22 cellular contexts compared by ENCODE assay signal in the genomic region with DNA sequence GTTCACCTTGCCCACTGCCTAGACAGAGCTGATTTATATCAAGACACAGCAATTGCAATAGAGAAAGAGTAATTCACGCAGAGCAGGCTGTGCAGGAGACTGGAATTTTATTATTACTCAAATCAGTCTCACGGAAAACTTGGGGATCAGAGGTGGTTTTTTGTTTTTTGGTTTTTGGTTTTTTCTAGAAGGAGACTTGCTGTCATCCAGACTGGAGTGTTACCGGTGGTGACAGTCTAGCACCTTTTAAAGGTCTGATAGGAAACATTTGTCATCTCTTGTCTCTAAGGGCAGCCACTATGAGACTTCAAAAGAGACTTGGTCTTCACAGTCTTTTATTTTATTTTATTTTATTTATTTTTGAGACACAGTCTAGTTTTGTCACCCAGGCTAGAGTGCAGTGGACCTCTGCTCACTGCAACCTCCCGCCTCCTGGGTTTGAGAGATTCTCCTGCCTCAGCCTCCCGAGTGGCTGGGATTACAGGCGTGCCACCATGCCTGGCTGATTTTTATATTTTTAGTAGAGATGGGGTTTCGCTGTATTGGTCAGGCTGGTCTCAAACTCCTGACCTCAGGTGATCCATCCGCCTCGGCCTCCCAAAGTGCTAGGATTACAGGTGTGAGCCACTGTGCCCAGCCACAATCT. TPM values are rescaled to one million over a fixed set of nuclear protein-coding genes. Genes with fewer than 3 reads are reported as not detected.
DNase-seq lines count a peak whose midpoint lies in the region; ATAC-seq and TF ChIP-seq lines count a peak whose summit lies in the region.
"Had no signal": no experiment of that assay in that cellular context is flagged by ENCODE, and none has a peak within 500 bp of the region (broad histone marks: within the 10 kb centered on the region; RNA-seq: fewer than 3 reads in every experiment).

No MANE protein-coding gene starts in this region.

- peaks cover 58% of the 10 kb centered on the region for H3K4me1 Mint-ChIP-seq in activated T-cell treated with anti-CD3 and anti-CD28 coated beads, Interleukin-2, amount 50 U/mL, for 4 hours (ENCODE audit: low read depth)
- peaks cover 40 to 48% (median 40%) of the 10 kb centered on the region in 3 donors for H3K4me1 Mint-ChIP-seq in IgD-negative memory B cell
- peaks cover 46% of the 10 kb centered on the region for H3K4me1 Mint-ChIP-seq in activated naive CD8-positive, alpha-beta T cell (ENCODE audit: low read depth)
- peaks cover 59% of the 10 kb centered on the region for H3K4me1 Mint-ChIP-seq in stimulated activated effector memory CD8-positive, alpha-beta T cell treated with anti-CD3 and anti-CD28 coated beads, Interleukin-12 subunit alpha, Interleukin-12 subunit beta, amount 100 ng/mL, for 72 hours

- no peaks in the 10 kb centered on the region for H3K27me3 Mint-ChIP-seq in activated T-cell treated with anti-CD3 and anti-CD28 coated beads, Interleukin-2, amount 50 U/mL, for 4 hours (ENCODE audit: low read depth)
- H3K27me3 Mint-ChIP-seq in IgD-negative memory B cell, result peaks cover 3% of the 10 kb centered on the region
- H3K27me3 Mint-ChIP-seq in activated naive CD8-positive, alpha-beta T cell, result no peaks in the 10 kb centered on the region

- TF ChIP-seq CTCF in upper lobe of left lung (IDR thresholded peaks at IDR 0.05), result no peak

- no peak overlapping the region for H3K27ac ChIP-seq in upper lobe of left lung
- H3K27ac ChIP-seq: esophagus muscularis mucosa, HL-60 had no signal

- no peak for DNase-seq in activated T-cell treated with anti-CD3 and anti-CD28 coated beads, Interleukin-2, amount 50 U/mL, for 4 hours
- no peak for DNase-seq in activated T-cell treated with anti-CD3 and anti-CD28 coated beads, Interleukin-2, amount 50 U/mL, for 48 hours
- DNase-seq in stimulated activated effector memory CD8-positive, alpha-beta T cell treated with anti-CD3 and anti-CD28 coated beads, Interleukin-12 subunit alpha, Interleukin-12 subunit beta, amount 100 ng/mL, for 72 hours (ENCODE audit: low spot score in 2 of 2), result peak in 1 of 2 donors; percentile 70
- no peak for DNase-seq in upper lobe of left lung
- no peak for DNase-seq in Right ventricle myocardium superior
- DNase-seq: ACHN; amniotic stem cell; EL; left colon; midbrain; NCI-H187; NK-92 treated with Interleukin-12 subunit alpha and Interleukin-12 subunit beta, amount 100 ng/mL, for 24 hours; stimulated activated naive CD4-positive, alpha-beta T cell; SW 1271; trophoblast cell had no signal

- no peak overlapping the region for H3K4me3 ChIP-seq in upper lobe of left lung
- H3K4me3 ChIP-seq: esophagus muscularis mucosa had no signal

- 73 to 83% methylated on average over 9 of the region's 9 CpGs for WGBS in upper lobe of left lung, 2 donors

- no peaks in the 10 kb centered on the region for H3K4me1 ChIP-seq in upper lobe of left lung
- H3K4me1 ChIP-seq: esophagus muscularis mucosa had no signal

- TF ChIP-seq EP300 in upper lobe of left lung (IDR thresholded peaks at IDR 0.05), result no peak

- no peaks in the 10 kb centered on the region for H3K36me3 ChIP-seq in upper lobe of left lung
- H3K36me3 ChIP-seq: esophagus muscularis mucosa had no signal

- no peaks in the 10 kb centered on the region for H3K27me3 ChIP-seq in upper lobe of left lung

- no peaks in the 10 kb centered on the region for H3K9me3 ChIP-seq in upper lobe of left lung
- H3K9me3 ChIP-seq: esophagus muscularis mucosa had no signal

- no peak for TF ChIP-seq POLR2A in upper lobe of left lung (IDR thresholded peaks at IDR 0.05)

- intact Hi-C loops in Right ventricle myocardium superior (cut with DNase I), result no loop called here

- H3K4me3 Mint-ChIP-seq in activated T-cell treated with anti-CD3 and anti-CD28 coated beads, Interleukin-2, amount 50 U/mL, for 4 hours, result no peak overlapping the region
- H3K4me3 Mint-ChIP-seq in IgD-negative memory B cell, result peak overlapping the region in 3 of 4 donors; percentile 38 to 86 (median 85)
- peak overlapping the region; percentile 1 for H3K4me3 Mint-ChIP-seq in activated naive CD8-positive, alpha-beta T cell
- H3K4me3 Mint-ChIP-seq in stimulated activated effector memory CD8-positive, alpha-beta T cell treated with anti-CD3 and anti-CD28 coated beads, Interleukin-12 subunit alpha, Interleukin-12 subunit beta, amount 100 ng/mL, for 72 hours, result peak overlapping the region; percentile 63

- H3K27ac Mint-ChIP-seq in IgD-negative memory B cell, result peak overlapping the region; percentile 30 to 95 (median 89)
- H3K27ac Mint-ChIP-seq in activated naive CD8-positive, alpha-beta T cell, result peak overlapping the region; percentile 92
- peak overlapping the region; percentile 98 for H3K27ac Mint-ChIP-seq in stimulated activated effector memory CD8-positive, alpha-beta T cell treated with anti-CD3 and anti-CD28 coated beads, Interleukin-12 subunit alpha, Interleukin-12 subunit beta, amount 100 ng/mL, for 72 hours

- no peaks in the 10 kb centered on the region for H3K36me3 Mint-ChIP-seq in activated T-cell treated with anti-CD3 and anti-CD28 coated beads, Interleukin-2, amount 50 U/mL, for 4 hours (ENCODE audit: insufficient read depth)
- no peaks in the 10 kb centered on the region for H3K36me3 Mint-ChIP-seq in IgD-negative memory B cell
- no peaks in the 10 kb centered on the region for H3K36me3 Mint-ChIP-seq in activated naive CD8-positive, alpha-beta T cell
- peaks cover 24% of the 10 kb centered on the region for H3K36me3 Mint-ChIP-seq in stimulated activated effector memory CD8-positive, alpha-beta T cell treated with anti-CD3 and anti-CD28 coated beads, Interleukin-12 subunit alpha, Interleukin-12 subunit beta, amount 100 ng/mL, for 72 hours

- H3K9me3 Mint-ChIP-seq in activated T-cell treated with anti-CD3 and anti-CD28 coated beads, Interleukin-2, amount 50 U/mL, for 4 hours, result no peaks in the 10 kb centered on the region
- no peaks in the 10 kb centered on the region for H3K9me3 Mint-ChIP-seq in IgD-negative memory B cell
- no peaks in the 10 kb centered on the region for H3K9me3 Mint-ChIP-seq in activated naive CD8-positive, alpha-beta T cell (ENCODE audit: low read depth)
- H3K9me3 Mint-ChIP-seq in stimulated activated effector memory CD8-positive, alpha-beta T cell treated with anti-CD3 and anti-CD28 coated beads, Interleukin-12 subunit alpha, Interleukin-12 subunit beta, amount 100 ng/mL, for 72 hours, result no peaks in the 10 kb centered on the region

- peak; percentile 32 to 44 for ATAC-seq in activated T-cell treated with anti-CD3 and anti-CD28 coated beads, Interleukin-2, amount 50 U/mL, for 4 hours
- peak; percentile 57 for ATAC-seq in stimulated activated effector memory CD8-positive, alpha-beta T cell treated with anti-CD3 and anti-CD28 coated beads, Interleukin-12 subunit alpha, Interleukin-12 subunit beta, amount 100 ng/mL, for 72 hours
- ATAC-seq in upper lobe of left lung (ENCODE audit: low FRiP score in 2 of 2) (no peak), HG02642 (IDR thresholded peaks at IDR 0.05; ENCODE audit: poor library complexity, unreplicated experiment) (no peak), Right ventricle myocardium superior (ENCODE audit: poor library complexity) (no peak)
- ATAC-seq: HCT116, left colon had no signal

RNA-seq across cellular contexts. Expression of gene APOBEC3H, which starts 19.1 kb away (rescaled TPM):
- under 1 TPM in 2 of 3 donors, not detected in 1; 0.79 to 0.82 TPM for total RNA-seq in activated T-cell treated with anti-CD3 and anti-CD28 coated beads, Interleukin-2, amount 50 U/mL, for 4 hours
- 0.48 TPM for polyA plus RNA-seq in IgD-negative memory B cell
- 1 to 10 TPM in 3 of 6 donors, under 1 TPM in 3; 0.78 to 4.2 (median 1.0) TPM for total RNA-seq in upper lobe of left lung
- total RNA-seq in Right ventricle myocardium superior, result not detected
- total RNA-seq: cardiac septum, left colon had no signal

RNA-seq across cellular contexts. Expression of gene CBX7, which starts 36.4 kb away (rescaled TPM):
- 10 to 100 TPM; 14.2 to 17.6 (median 14.8) TPM for total RNA-seq in activated T-cell treated with anti-CD3 and anti-CD28 coated beads, Interleukin-2, amount 50 U/mL, for 4 hours
- polyA plus RNA-seq in IgD-negative memory B cell, result 35.4 TPM
- total RNA-seq in upper lobe of left lung (100 to 1,000 TPM in 1 of 6 donors, 10 to 100 TPM in 5; 51.5 to 145 (median 60.6) TPM), Right ventricle myocardium superior (69.9 TPM)

RNA-seq across cellular contexts. Expression of gene APOBEC3G, which starts 39.0 kb away (rescaled TPM):
- 10 to 100 TPM; 23.4 to 51.5 (median 39.1) TPM for total RNA-seq in activated T-cell treated with anti-CD3 and anti-CD28 coated beads, Interleukin-2, amount 50 U/mL, for 4 hours
- 90.7 TPM for polyA plus RNA-seq in IgD-negative memory B cell
- total RNA-seq in upper lobe of left lung (10 to 100 TPM; 10.2 to 38.8 (median 15.8) TPM), Right ventricle myocardium superior (2.7 TPM)

Comparison
In these comparisons a context has a peak if more than half of its experiments do, and no peak if none do; other contexts are left out.
1. ATAC-seq: peak in activated T-cell treated with anti-CD3 and anti-CD28 coated beads, Interleukin-2, amount 50 U/mL, for 4 hours (2 of 2) and stimulated activated effector memory CD8-positive, alpha-beta T cell treated with anti-CD3 and anti-CD28 coated beads, Interleukin-12 subunit alpha, Interleukin-12 subunit beta, amount 100 ng/mL, for 72 hours (single experiment); none in upper lobe of left lung (0 of 2), HG02642 (single experiment) and Right ventricle myocardium superior (single experiment).
2. Peak in every context shown above with its lines, with median percentiles within 50 percentile points of each other: H3K27ac Mint-ChIP-seq.